1 cellular context compared by ENCODE assay signal in the genomic region with DNA sequence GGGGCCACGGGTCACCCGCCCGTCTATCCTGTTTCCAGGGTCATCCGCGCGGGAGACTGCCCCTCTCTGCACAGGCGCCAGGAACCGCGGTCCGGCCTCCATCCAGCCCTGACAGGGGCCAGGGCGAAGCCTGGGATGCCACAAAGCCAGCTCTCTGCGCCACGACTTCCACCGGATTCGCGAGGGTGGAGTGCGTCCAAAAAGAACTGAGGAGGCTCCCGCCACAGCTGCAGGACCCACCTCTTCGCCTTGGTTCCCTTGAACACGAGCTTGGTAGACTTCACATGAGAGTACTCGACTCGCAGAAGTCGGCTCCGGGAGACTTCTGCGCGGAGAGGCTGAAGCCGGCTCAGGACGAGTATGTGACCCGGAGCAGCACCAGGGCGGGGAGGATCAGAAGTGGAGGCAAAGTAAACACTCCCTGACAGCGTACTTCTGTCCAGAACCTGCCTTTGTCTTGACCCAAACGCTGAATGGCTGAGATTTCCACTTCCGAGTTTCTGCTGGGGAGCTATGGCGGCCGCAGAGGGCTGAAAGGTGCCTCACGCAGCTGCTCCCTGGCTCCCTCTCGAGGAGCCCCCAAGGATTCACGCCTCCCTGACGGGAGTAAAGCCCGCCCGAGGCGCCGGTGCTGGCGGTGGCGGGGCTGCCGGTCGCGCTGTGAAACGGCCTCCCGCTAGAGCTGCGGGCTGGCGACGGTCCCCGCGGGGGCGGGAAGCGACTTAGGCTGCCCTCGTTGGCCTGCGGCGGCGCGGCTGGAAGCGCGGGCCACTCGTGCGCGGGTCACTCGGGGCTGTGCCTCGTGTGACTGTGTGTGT.
TF ChIP-seq lines count a peak whose summit lies in the region.

No MANE protein-coding gene starts in this region.

TF ChIP-seq in SK-N-SH, 30 proteins besides CTCF, POLR2A, EP300 and RAD21 (continued from another document):
- TF ChIP-seq CHD2 (IDR thresholded peaks at IDR 0.05; ENCODE audit: low read length, partially characterized antibody), result no peak
- TF ChIP-seq ZBTB33 (IDR thresholded peaks at IDR 0.05; ENCODE audit: borderline replicate concordance, low read depth), result no peak
- no peak for TF ChIP-seq RCOR1 (IDR thresholded peaks at IDR 0.05; ENCODE audit: low read length)
- no peak for TF ChIP-seq TCF12 (IDR thresholded peaks at IDR 0.05)
- TF ChIP-seq SMC3 (IDR thresholded peaks at IDR 0.05; ENCODE audit: low read depth, low read length), result no peak
